In the genomic region with DNA sequence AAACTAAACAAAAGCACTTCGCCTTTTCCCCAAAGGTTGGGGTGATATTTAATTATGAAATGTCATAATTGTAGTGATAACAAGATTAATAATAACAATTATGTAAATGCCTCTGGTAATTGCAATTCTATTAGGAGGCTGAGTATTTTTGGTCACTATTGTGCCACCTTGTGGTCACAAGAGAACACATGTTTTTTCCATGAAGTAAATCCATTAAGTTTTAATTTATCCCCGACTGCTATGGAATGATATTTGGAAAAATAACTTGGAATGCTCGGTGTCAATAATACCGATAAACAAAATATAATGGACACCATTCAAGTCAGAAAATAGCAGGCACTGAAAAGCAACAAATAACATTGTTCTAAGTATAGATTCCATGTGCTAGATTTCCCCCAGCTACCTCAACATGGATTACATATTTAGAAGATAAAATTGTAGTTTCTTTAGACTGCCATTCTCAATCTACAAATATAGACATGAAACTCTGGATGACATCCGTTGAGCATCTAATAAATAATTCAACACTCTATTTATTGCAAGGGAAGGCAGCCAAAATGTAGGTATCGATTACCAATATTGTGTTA, we compare ENCODE assay signal across 8 cellular contexts. TPM values are rescaled to one million over a fixed set of nuclear protein-coding genes. Genes with fewer than 3 reads are reported as not detected.
DNase-seq lines count a peak whose midpoint lies in the region; ATAC-seq, FAIRE-seq and TF ChIP-seq lines count a peak whose summit lies in the region.

No MANE protein-coding gene starts in this region.

- H3K79me2 ChIP-seq in hepatocyte, result no peaks in the 10 kb centered on the region

- H3K4me1 Mint-ChIP-seq in T-helper 2 cell treated with Interferon-gamma antibody and Interleukin-4, amounts not matched to agents 5 μg/mL and 100 μg/mL, for 36 hours (ENCODE audit: low read depth), result no peaks in the 10 kb centered on the region

- ATAC-seq in A549, result no peak
- 0 out of 3 replicates have a peak, but pooled peaks have one; percentile 54 for ATAC-seq in SK-N-SH treated with all-trans-retinoic acid at 6 μM for 48 hours

- H4K20me1 ChIP-seq in hepatocyte (ENCODE audit: insufficient read depth, poor library complexity, severe bottlenecking), result no peaks in the 10 kb centered on the region

- CTCF ChIA-PET in A549 (lab: Yijun Ruan, JAX), result interaction anchor here (0.5 to 3.0 kb wide), 24 partner anchors 8 to 724 kb away, joined by 3 to 28 read pairs (median 4); no protein-coding TSS in a partner anchor

- no peak for TF ChIP-seq EP300 in A549 (IDR thresholded peaks at IDR 0.05)

- H3K9me3 Mint-ChIP-seq in T-helper 2 cell treated with Interferon-gamma antibody and Interleukin-4, amounts not matched to agents 5 μg/mL and 100 μg/mL, for 36 hours, result no peaks in the 10 kb centered on the region

- H3K4me1 ChIP-seq in A549 (no peaks in the 10 kb centered on the region), hepatocyte (ENCODE audit: insufficient read depth) (no peaks in the 10 kb centered on the region)

- no peak overlapping the region for H3K27ac ChIP-seq in A549
- H3K27ac ChIP-seq in hepatocyte, result no peak overlapping the region

- H3K4me2 ChIP-seq in A549 (peak overlapping the region; percentile 32; the same call in 1 of the 3 replicates), hepatocyte (no peak overlapping the region)

- no peak overlapping the region for H3K4me3 ChIP-seq in A549
- no peak overlapping the region for H3K4me3 ChIP-seq in GM12864 (ENCODE audit: low read depth, low read length)
- H3K4me3 ChIP-seq in hepatocyte, result no peak overlapping the region

- 17% methylated on average over 6 of the region's 6 CpGs for WGBS in A549 (ENCODE audit: missing lambda C conversion rate)
- WGBS in hepatocyte (ENCODE audit: low lambda C conversion rate, missing lambda C conversion rate), result 36% methylated on average over 6 of the region's 6 CpGs

- TF ChIP-seq CTCF in A549 (IDR thresholded peaks at IDR 0.05), result peak; percentile 94
- TF ChIP-seq CTCF in GM12864 (IDR thresholded peaks at IDR 0.05; ENCODE audit: low read depth, low read length, missing control alignments), result peak; percentile 40
- peak; percentile 82 for TF ChIP-seq CTCF in hepatocyte (IDR thresholded peaks at IDR 0.05; ENCODE audit: poor library complexity)

- no peak overlapping the region for H3K4me3 Mint-ChIP-seq in T-helper 2 cell treated with Interferon-gamma antibody and Interleukin-4, amounts not matched to agents 5 μg/mL and 100 μg/mL, for 36 hours

- H3K9me2 ChIP-seq in hepatocyte (replicated peaks; ENCODE audit: insufficient read depth), result no peaks in the 10 kb centered on the region

- peak; percentile 72 for FAIRE-seq in A549 (lab: Jason Lieb, UNC)

- no peaks in the 10 kb centered on the region for H3K27me3 ChIP-seq in hepatocyte

- H3K27ac Mint-ChIP-seq in T-helper 2 cell treated with Interferon-gamma antibody and Interleukin-4, amounts not matched to agents 5 μg/mL and 100 μg/mL, for 36 hours, result no peak overlapping the region

- POLR2A ChIA-PET in A549 (lab: Yijun Ruan, JAX), result no interaction called here

- no peaks in the 10 kb centered on the region for H3K36me3 ChIP-seq in hepatocyte (replicated peaks; ENCODE audit: insufficient read depth, low read depth)

- no peak overlapping the region for H2AFZ ChIP-seq in hepatocyte

- TF ChIP-seq POLR2A in A549 (IDR thresholded peaks at IDR 0.05; ENCODE audit: low read length), result no peak

- TF ChIP-seq RAD21 in A549 (conservative IDR thresholded peaks at IDR 0.05 in 1 of 2, IDR thresholded peaks at IDR 0.05 in 1 of 2), result peak; percentile 75 to 90

- H3K9me3 ChIP-seq in A549 (no peaks in the 10 kb centered on the region), hepatocyte (ENCODE audit: low read depth) (no peaks in the 10 kb centered on the region)

- peaks cover 19% of the 10 kb centered on the region for H3K27me3 Mint-ChIP-seq in T-helper 2 cell treated with Interferon-gamma antibody and Interleukin-4, amounts not matched to agents 5 μg/mL and 100 μg/mL, for 36 hours (ENCODE audit: low read depth)

- no peaks in the 10 kb centered on the region for H3K36me3 Mint-ChIP-seq in T-helper 2 cell treated with Interferon-gamma antibody and Interleukin-4, amounts not matched to agents 5 μg/mL and 100 μg/mL, for 36 hours (ENCODE audit: low read depth)

- DNase-seq in A549 (ENCODE audit: low read depth in 1 of 2, low spot score in 1 of 2) (peak; percentile 15 to 50), GM12864 (ENCODE audit: low read depth) (no peak), hepatocyte (ENCODE audit: low spot score) (peak; percentile 40), NCI-H146 (lab: John Stamatoyannopoulos, UW) (no peak), COR-L47 (lab: John Stamatoyannopoulos, UW) (no peak)
- no peak for DNase-seq in T-helper 2 cell treated with Interferon-gamma antibody and Interleukin-4, amounts not matched to agents 5 μg/mL and 100 μg/mL, for 36 hours (ENCODE audit: low spot score)
- DNase-seq in central memory CD4-positive, alpha-beta T cell, result no peak

TF ChIP-seq in A549, 52 proteins besides CTCF, POLR2A, EP300 and RAD21:
- TF ChIP-seq SMC3 (IDR thresholded peaks at IDR 0.05) (peak; percentile 98), RNF2 (IDR thresholded peaks at IDR 0.05; ENCODE audit: borderline replicate concordance, low read depth) (no peak), EHMT2 (IDR thresholded peaks at IDR 0.05; ENCODE audit: low read depth) (no peak)
TF ChIP-seq in A549: peak in this region for 1.

TF ChIP-seq in SK-N-SH treated with all-trans-retinoic acid at 6 μM for 48 hours, 23 proteins besides CTCF, POLR2A, EP300 and RAD21:
- TF ChIP-seq ISL1 (CRISPR knock-in tag; IDR thresholded peaks at IDR 0.05) (0 out of 2 replicates have a peak, but pooled peaks have one; percentile 11), ZNF565 (CRISPR knock-in tag; conservative IDR thresholded peaks at IDR 0.05; ENCODE audit: low read depth) (no peak)

RNA-seq across cellular contexts. Expression of a gene that starts 25.0 kb away (rescaled TPM):
- polyA plus RNA-seq in A549 (2011; rRNA removed) (0.14 and 0.40 TPM in 2 replicates), A549 (2017; fragmentation: RNase III; extraction: RNeasy Plus Mini Kit Qiagen cat#74134 plus additional on column Dnase treatment) (0.12 to 0.17 TPM (median 0.14 TPM) in 3 replicates), hepatocyte (0.41 and 1.0 TPM in 2 replicates)
- polyA plus RNA-seq in A549 (2012; cell fraction: cytosol; rRNA removed), result 0.03 and 0.04 TPM in 2 replicates
- polyA plus RNA-seq in A549 (2012; cell fraction: nucleus; rRNA removed), result 0.01 and 0.04 TPM in 2 replicates
- polyA minus RNA-seq in A549 (2011; rRNA and poly(A)+ RNA removed), result 1.0 and 1.2 TPM in 2 replicates
- 3.0 and 4.1 TPM in 2 replicates for total RNA-seq in hepatocyte

Comparison
In these comparisons a context has a peak if more than half of its experiments do, and no peak if none do; other contexts are left out.
1. DNase-seq: peak in A549 (2 of 2) and hepatocyte (single experiment); none in GM12864 (single experiment), NCI-H146 (single experiment), T-helper 2 cell treated with Interferon-gamma antibody and Interleukin-4, amounts not matched to agents 5 μg/mL and 100 μg/mL, for 36 hours (single experiment), COR-L47 (single experiment) and central memory CD4-positive, alpha-beta T cell (single experiment).
2. CTCF ChIP-seq: peak in every context shown above with its lines; median percentile 94 in A549; 82 in hepatocyte; 40 in GM12864.